Comparison of ENCODE assay signal across 1 cellular context in genomic region chr22:25281675-25282345, GRCh38.
TF ChIP-seq lines count a peak whose summit lies in the region.

No MANE protein-coding gene starts in this region.

TF ChIP-seq in H1, 55 proteins besides CTCF, POLR2A, EP300 and RAD21 (continued from another document):
- TF ChIP-seq USF2 (IDR thresholded peaks at IDR 0.05; ENCODE audit: low read length) (no peak), FOSL1 (IDR thresholded peaks at IDR 0.05; ENCODE audit: insufficient read depth, low read depth, low read length) (no peak), JUN (IDR thresholded peaks at IDR 0.05; ENCODE audit: low read depth, low read length) (no peak), PHF8 (conservative IDR thresholded peaks at IDR 0.05; ENCODE audit: low read depth, low read length) (no peak; the same call in 1 of the 2 replicates), TCF12 (IDR thresholded peaks at IDR 0.05; ENCODE audit: low read depth, low read length) (no peak), TEAD4 (IDR thresholded peaks at IDR 0.05; ENCODE audit: low read depth, low read length) (no peak), NANOG (IDR thresholded peaks at IDR 0.05; ENCODE audit: insufficient read depth, low read depth, low read length, poor library complexity, severe bottlenecking) (no peak), ATF3 (IDR thresholded peaks at IDR 0.05; ENCODE audit: insufficient read depth, low read depth, low read length) (no peak), ZNF274 (IDR thresholded peaks at IDR 0.05; ENCODE audit: borderline replicate concordance, extremely low read depth, low read length) (no peak), CHD1 (IDR thresholded peaks at IDR 0.05; ENCODE audit: low read depth, low read length) (no peak), RXRA (IDR thresholded peaks at IDR 0.05; ENCODE audit: insufficient read depth, low read depth, low read length) (no peak), POLR2AphosphoS5 (IDR thresholded peaks at IDR 0.05; ENCODE audit: low read depth, low read length) (no peak), SIN3A (conservative IDR thresholded peaks at IDR 0.05 in 1 of 2, IDR thresholded peaks at IDR 0.05 in 1 of 2; ENCODE audit: low read depth in 1 of 2, low read length in 2 of 2) (no peak), JUND (IDR thresholded peaks at IDR 0.05; ENCODE audit: low read length) (no peak), RBBP5 (IDR thresholded peaks at IDR 0.05; ENCODE audit: borderline replicate concordance, low read depth, low read length) (no peak), GABPA (IDR thresholded peaks at IDR 0.05; ENCODE audit: borderline replicate concordance, insufficient read depth, low read length) (no peak), CEBPB (IDR thresholded peaks at IDR 0.05; ENCODE audit: low read depth, low read length) (no peak)
- TF ChIP-seq, protein P1, sequence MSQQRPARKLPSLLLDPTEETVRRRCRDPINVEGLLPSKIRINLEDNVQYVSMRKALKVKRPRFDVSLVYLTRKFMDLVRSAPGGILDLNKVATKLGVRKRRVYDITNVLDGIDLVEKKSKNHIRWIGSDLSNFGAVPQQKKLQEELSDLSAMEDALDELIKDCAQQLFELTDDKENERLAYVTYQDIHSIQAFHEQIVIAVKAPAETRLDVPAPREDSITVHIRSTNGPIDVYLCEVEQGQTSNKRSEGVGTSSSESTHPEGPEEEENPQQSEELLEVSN (IDR thresholded peaks at IDR 0.05): peak; percentile 38; the same call in 1 of the 2 replicates
TF ChIP-seq in H1: peak in this region for 5.
